21 cellular contexts compared by ENCODE assay signal in genomic region chr1:173768206-173768605, GRCh38.
"Had no signal": no experiment of that assay in that cellular context is flagged by ENCODE, and none has a peak within 500 bp of the region (broad histone marks: within the 10 kb centered on the region; RNA-seq: fewer than 3 reads in every experiment).

No MANE protein-coding gene starts in this region.

- FAIRE-seq: K562 had no signal

- H3K27me3 Mint-ChIP-seq: activated B cell treated with CpG ODN at 0.5 μM for 24 hours; activated CD4-positive, alpha-beta T cell treated with anti-CD3 and anti-CD28 coated beads, Interleukin-2, amount 10 ng/mL, durations not matched to agents 24 days and 14 days; activated naive CD4-positive, alpha-beta T cell treated with anti-CD3 and anti-CD28 coated beads, Interleukin-2, amount 50 U/mL, for 24 hours had no signal

- H3K27ac ChIP-seq: PC-9 had no signal

- H3K4me1 Mint-ChIP-seq: activated B cell treated with CpG ODN at 0.5 μM for 24 hours; activated CD4-positive, alpha-beta T cell treated with anti-CD3 and anti-CD28 coated beads, Interleukin-2, amount 10 ng/mL, durations not matched to agents 24 days and 14 days had no signal

- DNase-seq: activated B cell treated with CpG ODN at 0.5 μM for 24 hours; activated CD4-positive, alpha-beta T cell treated with anti-CD3 and anti-CD28 coated beads for 1 hour; activated CD4-positive, alpha-beta T cell treated with anti-CD3 and anti-CD28 coated beads, Interleukin-2, amount 10 ng/mL, durations not matched to agents 24 days and 14 days; activated CD4-positive, alpha-beta T cell treated with anti-CD3 and anti-CD28 coated beads, Interleukin-2, amount 50 U/mL, for 48 hours; activated effector memory CD4-positive, alpha-beta T cell treated with Interleukin-2 at 50 U/mL for 16 hours; activated naive CD4-positive, alpha-beta T cell; anterior cingulate cortex; cerebellar nuclear complex; Karpas-422; MM.1S; NCI-H1105; NCI-H1436 treated with DMSO at 0.1 percent for 48 hours; NCI-H187; NCI-H2081; NCI-H446; NCI-H524; PC-9; SIG-M5; T1000 had no signal

- H3K4me3 ChIP-seq: K562, PC-9 had no signal

- H2AFZ ChIP-seq: PC-9 had no signal

- H3K27ac Mint-ChIP-seq: activated B cell treated with CpG ODN at 0.5 μM for 24 hours; activated CD4-positive, alpha-beta T cell treated with anti-CD3 and anti-CD28 coated beads, Interleukin-2, amount 10 ng/mL, durations not matched to agents 24 days and 14 days had no signal

- ATAC-seq: K562 had no signal

- H3K4me3 Mint-ChIP-seq: activated B cell treated with CpG ODN at 0.5 μM for 24 hours; activated CD4-positive, alpha-beta T cell treated with anti-CD3 and anti-CD28 coated beads, Interleukin-2, amount 10 ng/mL, durations not matched to agents 24 days and 14 days; activated naive CD4-positive, alpha-beta T cell treated with anti-CD3 and anti-CD28 coated beads, Interleukin-2, amount 50 U/mL, for 24 hours had no signal

- H3K4me2 ChIP-seq: PC-9 had no signal
